In genomic region chr1:183106166-183106565, GRCh38 we compare ENCODE assay signal across 16 cellular contexts.
DNase-seq lines count a peak whose midpoint lies in the region; ATAC-seq, FAIRE-seq and TF ChIP-seq lines count a peak whose summit lies in the region.
"Had no signal": no experiment of that assay in that cellular context is flagged by ENCODE, and none has a peak within 500 bp of the region (broad histone marks: within the 10 kb centered on the region; RNA-seq: fewer than 3 reads in every experiment).

No MANE protein-coding gene starts in this region.

- H3F3A ChIP-seq in OCI-LY1 (ENCODE audit: insufficient read depth, low read length) = no peaks in the 10 kb centered on the region

- peak overlapping the region; percentile 73 for H3K27ac Mint-ChIP-seq in osteocyte (ENCODE audit: unreplicated experiment)
- H3K27ac Mint-ChIP-seq in natural killer cell = no peak overlapping the region
- no peak overlapping the region for H3K27ac Mint-ChIP-seq in activated T-cell treated with anti-CD3 and anti-CD28 coated beads, Interleukin-2, amount 50 U/mL, for 72 hours
- H3K27ac Mint-ChIP-seq: CD4-positive, CD25-positive, alpha-beta regulatory T cell had no signal

- DNase-seq in D721Med (ENCODE audit: insufficient read length, low spot score) (no peak), esophagus muscularis mucosa (ENCODE audit: extremely low spot score) (no peak), osteocyte (ENCODE audit: extremely low spot score, unreplicated experiment) (no peak), natural killer cell (no peak), Karpas-422 (no peak)
- no peak for DNase-seq in activated T-cell treated with anti-CD3 and anti-CD28 coated beads, Interleukin-2, amount 50 U/mL, for 72 hours
- DNase-seq: CD4-positive, CD25-positive, alpha-beta regulatory T cell; GDM1; NCI-H1048; NCI-H146; NCI-H2107; NCI-H226; PC-3 had no signal

- TF ChIP-seq POLR2A in esophagus muscularis mucosa (IDR thresholded peaks at IDR 0.05; ENCODE audit: low read depth) = no peak

- H3K36me3 ChIP-seq in OCI-LY1 (ENCODE audit: insufficient read depth, low read length) (peaks cover 58% of the 10 kb centered on the region), esophagus muscularis mucosa (peaks cover 5 to 51% (median 32%) of the 10 kb centered on the region in 4 donors), Karpas-422 (ENCODE audit: insufficient read depth, low read length) (no peaks in the 10 kb centered on the region)

- H3K36me3 Mint-ChIP-seq in osteocyte (ENCODE audit: unreplicated experiment) (peaks cover 37% of the 10 kb centered on the region), natural killer cell (no peaks in the 10 kb centered on the region)
- no peaks in the 10 kb centered on the region for H3K36me3 Mint-ChIP-seq in activated T-cell treated with anti-CD3 and anti-CD28 coated beads, Interleukin-2, amount 50 U/mL, for 72 hours (ENCODE audit: insufficient read depth in 2 of 2)
- H3K36me3 Mint-ChIP-seq: CD4-positive, CD25-positive, alpha-beta regulatory T cell had no signal

- WGBS in esophagus muscularis mucosa = 63% methylated on average over 4 of the region's 4 CpGs

- TF ChIP-seq CTCF in D721Med (IDR thresholded peaks at IDR 0.05; ENCODE audit: insufficient read depth, missing control alignments) (no peak), OCI-LY1 (IDR thresholded peaks at IDR 0.05; ENCODE audit: low read length) (no peak), esophagus muscularis mucosa (IDR thresholded peaks at IDR 0.05) (no peak), osteocyte (IDR thresholded peaks at IDR 0.05) (no peak), natural killer cell (IDR thresholded peaks at IDR 0.05) (no peak)

- TF ChIP-seq EP300 in esophagus muscularis mucosa (IDR thresholded peaks at IDR 0.05) = no peak

- H4K20me1 ChIP-seq in OCI-LY1 (ENCODE audit: insufficient read depth, low read length) (no peaks in the 10 kb centered on the region), Karpas-422 (ENCODE audit: insufficient read depth, low read depth, low read length) (no peaks in the 10 kb centered on the region)

- intact Hi-C loops in esophagus muscularis mucosa (cut with DNase I) (no loop called here), natural killer cell (cut with micrococcal nuclease) (no loop called here)

- H3K79me2 ChIP-seq in OCI-LY1 (ENCODE audit: insufficient read depth, low read length) (no peaks in the 10 kb centered on the region), Karpas-422 (ENCODE audit: low read length) (no peaks in the 10 kb centered on the region)

- H3K9me3 ChIP-seq in OCI-LY1 (ENCODE audit: low read length) (no peaks in the 10 kb centered on the region), esophagus muscularis mucosa (no peaks in the 10 kb centered on the region), Karpas-422 (ENCODE audit: low read length) (no peaks in the 10 kb centered on the region)

- H3K4me1 Mint-ChIP-seq in osteocyte (ENCODE audit: unreplicated experiment) (peaks cover 33% of the 10 kb centered on the region), natural killer cell (no peaks in the 10 kb centered on the region)
- H3K4me1 Mint-ChIP-seq in activated T-cell treated with anti-CD3 and anti-CD28 coated beads, Interleukin-2, amount 50 U/mL, for 72 hours (ENCODE audit: low read depth) = no peaks in the 10 kb centered on the region
- H3K4me1 Mint-ChIP-seq: CD4-positive, CD25-positive, alpha-beta regulatory T cell had no signal

- H3K9me3 Mint-ChIP-seq in osteocyte (ENCODE audit: unreplicated experiment) = no peaks in the 10 kb centered on the region
- no peaks in the 10 kb centered on the region for H3K9me3 Mint-ChIP-seq in natural killer cell
- no peaks in the 10 kb centered on the region for H3K9me3 Mint-ChIP-seq in activated T-cell treated with anti-CD3 and anti-CD28 coated beads, Interleukin-2, amount 50 U/mL, for 72 hours

- H3K9ac ChIP-seq in OCI-LY1 (ENCODE audit: low read length) = no peak overlapping the region
- H3K9ac ChIP-seq in Karpas-422 (ENCODE audit: low read length) = no peak overlapping the region

- no peak overlapping the region for H3K4me3 ChIP-seq in OCI-LY1 (ENCODE audit: low read depth, low read length, poor library complexity, severe bottlenecking)
- H3K4me3 ChIP-seq in esophagus muscularis mucosa = no peak overlapping the region
- no peak overlapping the region for H3K4me3 ChIP-seq in Karpas-422 (ENCODE audit: low read length)

- H3K4me3 Mint-ChIP-seq in osteocyte (ENCODE audit: unreplicated experiment) (no peak overlapping the region), natural killer cell (no peak overlapping the region)
- no peak overlapping the region for H3K4me3 Mint-ChIP-seq in activated T-cell treated with anti-CD3 and anti-CD28 coated beads, Interleukin-2, amount 50 U/mL, for 72 hours
- H3K4me3 Mint-ChIP-seq: CD4-positive, CD25-positive, alpha-beta regulatory T cell had no signal

- peak; percentile 41 for FAIRE-seq in D721Med (lab: Jason Lieb, UNC)
- FAIRE-seq: GM12892 had no signal

- H2AFZ ChIP-seq in OCI-LY1 (ENCODE audit: low read length) (no peak overlapping the region), Karpas-422 (ENCODE audit: low read length) (no peak overlapping the region)

- H3K27ac ChIP-seq in OCI-LY1 (ENCODE audit: low read depth, low read length, poor library complexity, severe bottlenecking) (peak overlapping the region; percentile 27), esophagus muscularis mucosa (replicated peaks in 1 of 4) (peak overlapping the region in 3 of 4 donors; percentile 9 to 35 (median 32)), Karpas-422 (ENCODE audit: low read length) (no peak overlapping the region)

- H3K4me1 ChIP-seq in OCI-LY1 (ENCODE audit: insufficient read depth, low read length, severe bottlenecking) (peaks cover 45% of the 10 kb centered on the region), esophagus muscularis mucosa (peaks cover 36 to 67% (median 62%) of the 10 kb centered on the region in 4 donors), Karpas-422 (ENCODE audit: low read length) (peaks cover 8% of the 10 kb centered on the region)

- H3K4me2 ChIP-seq in OCI-LY1 (ENCODE audit: low read length) (no peak overlapping the region), Karpas-422 (ENCODE audit: low read depth, low read length, poor library complexity, severe bottlenecking) (no peak overlapping the region)

- ATAC-seq in natural killer cell (no peak), HG02642 (IDR thresholded peaks at IDR 0.05; ENCODE audit: poor library complexity, unreplicated experiment) (no peak)
- no peak for ATAC-seq in activated T-cell treated with anti-CD3 and anti-CD28 coated beads, Interleukin-2, amount 50 U/mL, for 72 hours (replicated peaks in 1 of 2)
- ATAC-seq: PC-3 had no signal

- no peaks in the 10 kb centered on the region for H3K9me2 ChIP-seq in OCI-LY1 (ENCODE audit: low read depth, low read length)
- no peaks in the 10 kb centered on the region for H3K9me2 ChIP-seq in Karpas-422 (replicated peaks; ENCODE audit: insufficient read depth, low read length)

- H3K27me3 Mint-ChIP-seq in osteocyte (ENCODE audit: unreplicated experiment) (no peaks in the 10 kb centered on the region), natural killer cell (ENCODE audit: low read depth in 2 of 2) (peaks cover 0 to 2% of the 10 kb centered on the region in 2 donors)
- peaks cover 13% of the 10 kb centered on the region for H3K27me3 Mint-ChIP-seq in activated T-cell treated with anti-CD3 and anti-CD28 coated beads, Interleukin-2, amount 50 U/mL, for 72 hours (ENCODE audit: low read depth)

- H3K27me3 ChIP-seq in OCI-LY1 (ENCODE audit: insufficient read depth, low read length) = no peaks in the 10 kb centered on the region
- no peaks in the 10 kb centered on the region for H3K27me3 ChIP-seq in esophagus muscularis mucosa
- H3K27me3 ChIP-seq in Karpas-422 (ENCODE audit: low read length) = no peaks in the 10 kb centered on the region
